ENCODE assay signal across 16 cellular contexts in genomic region chr22:39594411-39594810, GRCh38. TPM values are rescaled to one million over a fixed set of nuclear protein-coding genes. Genes with fewer than 3 reads are reported as not detected.
DNase-seq lines count a peak whose midpoint lies in the region; ATAC-seq and TF ChIP-seq lines count a peak whose summit lies in the region.
"Had no signal": no experiment of that assay in that cellular context is flagged by ENCODE, and none has a peak within 500 bp of the region (broad histone marks: within the 10 kb centered on the region; RNA-seq: fewer than 3 reads in every experiment).

No MANE protein-coding gene starts in this region.

- H3K4me1 ChIP-seq in mesenchymal stem cell (ENCODE audit: control insufficient read depth, insufficient read depth, low read depth, low read length) (peaks cover 28% of the 10 kb centered on the region), heart left ventricle (peaks cover 0 to 5% (median 0%) of the 10 kb centered on the region in 12 donors)
- H3K4me1 ChIP-seq: HAP-1 had no signal

- H2BK5ac ChIP-seq in mesenchymal stem cell (ENCODE audit: low read depth, low read length, poor library complexity, severe bottlenecking): no peak overlapping the region

- WGBS in mesenchymal stem cell: 76% methylated on average over 4 of the region's 7 CpGs
- 42 to 63% (median 44%) methylated on average over 6 to 7 of the region's 7 CpGs for WGBS in heart left ventricle, 4 donors

- no peaks in the 10 kb centered on the region for H3K9me3 Mint-ChIP-seq in activated naive CD4-positive, alpha-beta T cell treated with anti-CD3 and anti-CD28 coated beads, Interleukin-2, amount 50 U/mL, for 24 hours
- H3K9me3 Mint-ChIP-seq: CD8-positive, alpha-beta T cell had no signal

- H2BK12ac ChIP-seq in mesenchymal stem cell (ENCODE audit: low read length in 2 of 2): no peak overlapping the region

- no peak for ATAC-seq in GM21381 (IDR thresholded peaks at IDR 0.05; ENCODE audit: unreplicated experiment)
- no peak for ATAC-seq in heart left ventricle
- no peak for ATAC-seq in GM21526 (IDR thresholded peaks at IDR 0.05; ENCODE audit: low FRiP score, unreplicated experiment)
- ATAC-seq: CD8-positive, alpha-beta T cell; HepG2 had no signal

- H3K14ac ChIP-seq in mesenchymal stem cell (ENCODE audit: low read length in 2 of 2): no peak overlapping the region

- H3K27me3 ChIP-seq in mesenchymal stem cell (ENCODE audit: control insufficient read depth in 1 of 2, insufficient read depth in 1 of 2, low read length in 2 of 2): peaks cover 23 to 30% of the 10 kb centered on the region in 2 experiments
- H3K27me3 ChIP-seq in heart left ventricle: peaks cover 0 to 47% (median 19%) of the 10 kb centered on the region in 9 donors

- no peak overlapping the region for H3K4me2 ChIP-seq in mesenchymal stem cell (ENCODE audit: low read length, poor library complexity, severe bottlenecking)

- H3K36me3 Mint-ChIP-seq in activated naive CD4-positive, alpha-beta T cell treated with anti-CD3 and anti-CD28 coated beads, Interleukin-2, amount 50 U/mL, for 24 hours: no peaks in the 10 kb centered on the region
- H3K36me3 Mint-ChIP-seq: CD8-positive, alpha-beta T cell had no signal

- no peak for TF ChIP-seq CTCF in heart left ventricle (IDR thresholded peaks at IDR 0.05)

- H4K8ac ChIP-seq in mesenchymal stem cell (ENCODE audit: low read length): no peak overlapping the region

- H3K4me3 ChIP-seq in mesenchymal stem cell (ENCODE audit: insufficient read depth in 1 of 2, low read depth in 1 of 2, low read length in 2 of 2) (no peak overlapping the region), heart left ventricle (no peak overlapping the region)
- H3K4me3 ChIP-seq: HAP-1 had no signal

- H3K36me3 ChIP-seq in mesenchymal stem cell (ENCODE audit: control insufficient read depth in 1 of 2, insufficient read depth in 2 of 2, low read depth in 1 of 2, low read length in 2 of 2) (no peaks in the 10 kb centered on the region), heart left ventricle (no peaks in the 10 kb centered on the region)
- H3K36me3 ChIP-seq: HAP-1 had no signal

- H4K91ac ChIP-seq in mesenchymal stem cell (ENCODE audit: low read length): peak overlapping the region; percentile 34

- H2AFZ ChIP-seq in mesenchymal stem cell (ENCODE audit: low read depth, low read length): no peak overlapping the region

- H3K27ac ChIP-seq in mesenchymal stem cell (ENCODE audit: low read length, poor library complexity, severe bottlenecking): no peak overlapping the region
- no peak overlapping the region for H3K27ac ChIP-seq in heart left ventricle
- H3K27ac ChIP-seq: 22Rv1 had no signal

- H3K4ac ChIP-seq in mesenchymal stem cell (ENCODE audit: low read depth in 1 of 2, low read length in 2 of 2): no peak overlapping the region

- no peak overlapping the region for H3K18ac ChIP-seq in mesenchymal stem cell (ENCODE audit: low read depth in 1 of 2, low read length in 2 of 2)

- intact Hi-C loops in heart left ventricle (cut with DNase I): no loop called here

- H3K27ac Mint-ChIP-seq in activated naive CD4-positive, alpha-beta T cell treated with anti-CD3 and anti-CD28 coated beads, Interleukin-2, amount 50 U/mL, for 24 hours: peak overlapping the region; percentile 51
- H3K27ac Mint-ChIP-seq: CD8-positive, alpha-beta T cell had no signal

- H3K4me1 Mint-ChIP-seq in activated naive CD4-positive, alpha-beta T cell treated with anti-CD3 and anti-CD28 coated beads, Interleukin-2, amount 50 U/mL, for 24 hours: peaks cover 7% of the 10 kb centered on the region

- no peak for TF ChIP-seq POLR2A in heart left ventricle (IDR thresholded peaks at IDR 0.05)

- no peak overlapping the region for H2BK15ac ChIP-seq in mesenchymal stem cell (ENCODE audit: low read depth, poor library complexity, severe bottlenecking)

- H3K4me3 Mint-ChIP-seq in activated naive CD4-positive, alpha-beta T cell treated with anti-CD3 and anti-CD28 coated beads, Interleukin-2, amount 50 U/mL, for 24 hours: no peak overlapping the region
- H3K4me3 Mint-ChIP-seq: CD14-positive monocyte; CD8-positive, alpha-beta T cell had no signal

- H3K23ac ChIP-seq in mesenchymal stem cell (ENCODE audit: low read length in 2 of 2): no peak overlapping the region

- DNase-seq in DMS 273 (lab: John Stamatoyannopoulos, UW; ENCODE audit: unreplicated experiment) (peak; percentile 15), DMS 273 treated with DMSO at 0.1 percent for 48 hours (lab: John Stamatoyannopoulos, UW) (no peak), mesenchymal stem cell (no peak), heart left ventricle (no peak)
- no peak for DNase-seq in activated naive CD4-positive, alpha-beta T cell treated with anti-CD3 and anti-CD28 coated beads, Interleukin-2, amount 50 U/mL, for 16 hours
- DNase-seq: CD8-positive, alpha-beta T cell; COR-L47; DMS53; GOT3 had no signal

- no peaks in the 10 kb centered on the region for H3K27me3 Mint-ChIP-seq in activated naive CD4-positive, alpha-beta T cell treated with anti-CD3 and anti-CD28 coated beads, Interleukin-2, amount 50 U/mL, for 24 hours

- H3K9me3 ChIP-seq in mesenchymal stem cell (ENCODE audit: control insufficient read depth, low read length): no peaks in the 10 kb centered on the region
- no peaks in the 10 kb centered on the region for H3K9me3 ChIP-seq in heart left ventricle
- H3K9me3 ChIP-seq: HAP-1 had no signal

- no peaks in the 10 kb centered on the region for H3K79me1 ChIP-seq in mesenchymal stem cell (replicated peaks; ENCODE audit: low read length, poor library complexity, severe bottlenecking)

- no peak overlapping the region for H2AK5ac ChIP-seq in mesenchymal stem cell (ENCODE audit: low read length, severe bottlenecking)

- H3K9ac ChIP-seq in mesenchymal stem cell (ENCODE audit: low read length): no peak overlapping the region

- H2BK120ac ChIP-seq in mesenchymal stem cell (ENCODE audit: low read depth, low read length): no peak overlapping the region

RNA-seq across cellular contexts. Expression of gene CACNA1I, which starts 23.9 kb away (rescaled TPM):
- under 0.01 TPM for polyA plus RNA-seq in mesenchymal stem cell (2013, experiment 1 of 2)
- 0.01 TPM for polyA plus RNA-seq in mesenchymal stem cell (2013, experiment 2 of 2)
- under 1 TPM in 3 of 9 donors, not detected in 6; 0.02 to 0.07 (median 0.04) TPM for total RNA-seq in heart left ventricle
- under 1 TPM; 0.01 to 0.04 TPM for polyA plus RNA-seq in heart left ventricle
- total RNA-seq: HepG2 had no signal
- polyA plus RNA-seq: CD14-positive monocyte, HepG2 had no signal
